Comparison of ENCODE assay signal across 17 cellular contexts in the genomic region with DNA sequence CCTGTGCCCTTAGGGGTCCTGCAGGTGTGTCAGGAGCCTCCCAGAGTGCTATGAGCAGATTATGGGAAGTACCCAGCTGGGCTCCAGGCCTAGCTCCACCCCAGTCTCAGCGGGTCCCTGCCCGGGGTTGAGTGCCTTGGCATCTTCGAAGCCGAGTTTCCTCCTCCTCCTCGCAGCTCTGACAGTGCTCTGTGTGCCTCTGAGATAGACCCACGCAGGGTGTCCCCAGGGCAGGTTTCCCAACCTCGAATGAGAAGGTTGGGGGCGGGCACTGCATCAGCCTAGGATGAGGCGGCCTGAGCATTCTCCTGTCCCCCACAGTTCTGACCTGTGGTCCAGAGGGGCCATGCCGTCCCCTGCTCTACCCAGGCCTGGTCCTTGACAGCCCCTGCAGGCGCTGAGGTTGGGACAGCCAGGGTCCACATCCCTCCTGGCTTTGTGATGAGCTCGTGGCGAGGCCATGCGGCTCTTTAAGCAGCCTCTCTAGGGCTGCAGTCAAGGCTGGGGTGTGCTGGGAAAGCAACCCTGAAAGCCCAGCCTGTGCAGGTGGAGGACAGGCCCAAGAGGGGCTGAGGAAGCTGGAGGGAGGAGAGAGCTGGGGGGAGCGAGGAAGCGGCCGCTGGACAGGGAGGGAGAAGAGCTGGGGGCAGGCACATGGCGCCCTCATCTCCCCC. TPM values are rescaled to one million over a fixed set of nuclear protein-coding genes. Genes with fewer than 3 reads are reported as not detected.
"Had no signal": no experiment of that assay in that cellular context is flagged by ENCODE, and none has a peak within 500 bp of the region (broad histone marks: within the 10 kb centered on the region; RNA-seq: fewer than 3 reads in every experiment).

No MANE protein-coding gene starts in this region.

- H3K27me3 ChIP-seq: esophagus squamous epithelium, right lobe of liver had no signal

- H3K27ac Mint-ChIP-seq: activated CD4-positive, alpha-beta memory T cell treated with anti-CD3 and anti-CD28 coated beads, Interleukin-2, amount 10 ng/mL, durations not matched to agents 7 days and 5 days; activated naive CD8-positive, alpha-beta T cell treated with anti-CD3 and anti-CD28 coated beads for 36 hours; activated T-cell treated with anti-CD3 and anti-CD28 coated beads, Interleukin-2, amount 50 U/mL, for 72 hours; mesothelial cell of epicardium had no signal

- H3K4me1 ChIP-seq: esophagus squamous epithelium, right lobe of liver had no signal

- H3K9me3 ChIP-seq: esophagus squamous epithelium, right lobe of liver had no signal

- H3K27me3 Mint-ChIP-seq: activated CD4-positive, alpha-beta memory T cell treated with anti-CD3 and anti-CD28 coated beads, Interleukin-2, amount 10 ng/mL, durations not matched to agents 7 days and 5 days; activated naive CD8-positive, alpha-beta T cell treated with anti-CD3 and anti-CD28 coated beads for 36 hours had no signal

- H3K27ac ChIP-seq: esophagus squamous epithelium, right lobe of liver had no signal

- H3K4me3 Mint-ChIP-seq: activated CD4-positive, alpha-beta memory T cell treated with anti-CD3 and anti-CD28 coated beads, Interleukin-2, amount 10 ng/mL, durations not matched to agents 7 days and 5 days; activated naive CD8-positive, alpha-beta T cell treated with anti-CD3 and anti-CD28 coated beads for 36 hours; activated T-cell treated with anti-CD3 and anti-CD28 coated beads, Interleukin-2, amount 50 U/mL, for 72 hours; mesothelial cell of epicardium had no signal

- FAIRE-seq: islet of Langerhans had no signal

- DNase-seq: activated CD4-positive, alpha-beta memory T cell treated with anti-CD3 and anti-CD28 coated beads, Interleukin-2, amount 10 ng/mL, durations not matched to agents 7 days and 5 days; activated CD8-positive, alpha-beta memory T cell treated with anti-CD3 and anti-CD28 coated beads, Interleukin-2, amount 50 U/mL, for 4 hours; activated gamma-delta T cell treated with Interleukin-2 at 50 U/mL for 16 hours; activated naive CD8-positive, alpha-beta T cell treated with anti-CD3 and anti-CD28 coated beads for 36 hours; activated T-cell treated with anti-CD3 and anti-CD28 coated beads, Interleukin-2, amount 50 U/mL, for 72 hours; esophagus squamous epithelium; foreskin fibroblast; left ventricle myocardium superior; right lobe of liver; stimulated activated CD4-positive, alpha-beta T cell treated with anti-CD3 and anti-CD28 coated beads, Interleukin-2, amount 100 ng/mL, for 24 hours; stimulated activated naive CD4-positive, alpha-beta T cell had no signal

- H3K4me1 Mint-ChIP-seq: activated CD4-positive, alpha-beta memory T cell treated with anti-CD3 and anti-CD28 coated beads, Interleukin-2, amount 10 ng/mL, durations not matched to agents 7 days and 5 days; activated naive CD8-positive, alpha-beta T cell treated with anti-CD3 and anti-CD28 coated beads for 36 hours had no signal

- H3K4me3 ChIP-seq: esophagus squamous epithelium, right lobe of liver had no signal

- H3K9me3 Mint-ChIP-seq: activated CD4-positive, alpha-beta memory T cell treated with anti-CD3 and anti-CD28 coated beads, Interleukin-2, amount 10 ng/mL, durations not matched to agents 7 days and 5 days; activated naive CD8-positive, alpha-beta T cell treated with anti-CD3 and anti-CD28 coated beads for 36 hours; activated T-cell treated with anti-CD3 and anti-CD28 coated beads, Interleukin-2, amount 50 U/mL, for 72 hours; mesothelial cell of epicardium had no signal

- H3K36me3 ChIP-seq: right lobe of liver had no signal

RNA-seq across cellular contexts. Expression of gene RNU6-1, which starts 34.7 kb away (rescaled TPM):
- total RNA-seq: activated CD4-positive, alpha-beta memory T cell treated with anti-CD3 and anti-CD28 coated beads, Interleukin-2, amount 10 ng/mL, durations not matched to agents 7 days and 5 days; activated naive CD8-positive, alpha-beta T cell treated with anti-CD3 and anti-CD28 coated beads for 36 hours; activated T-cell treated with anti-CD3 and anti-CD28 coated beads, Interleukin-2, amount 50 U/mL, for 72 hours; esophagus squamous epithelium; left ventricle myocardium superior; mesothelial cell of epicardium; myocyte; posterior vena cava; right lobe of liver; T-helper 2 cell treated with Interferon-gamma antibody and Interleukin-4, amounts not matched to agents 100 ng/mL and 5 ng/mL, for 36 hours; ureter had no signal
